1 cellular context compared by ENCODE assay signal in genomic region chr2:177593448-177593847, GRCh38.
A peak's percentile ranks its signal among the peaks of the same experiment; 100 is the strongest.
TF ChIP-seq lines count a peak whose summit lies in the region.

No MANE protein-coding gene starts in this region.

TF ChIP-seq in HepG2, 621 proteins besides CTCF, POLR2A, EP300 and RAD21 (continued from another document):
- TF ChIP-seq GMEB2 (CRISPR knock-in tag; IDR thresholded peaks at IDR 0.05; ENCODE audit: low read depth): no peak
- TF ChIP-seq MLXIP (CRISPR knock-in tag; IDR thresholded peaks at IDR 0.05; ENCODE audit: borderline replicate concordance): no peak
- 0 out of 2 replicates have a peak, but pooled peaks have one; percentile 44 for TF ChIP-seq MEIS1 (CRISPR knock-in tag; IDR thresholded peaks at IDR 0.05; ENCODE audit: borderline replicate concordance)
- TF ChIP-seq ZNF251 (CRISPR knock-in tag; IDR thresholded peaks at IDR 0.05): no peak
- TF ChIP-seq ARNTL (CRISPR knock-in tag; IDR thresholded peaks at IDR 0.05): no peak
- TF ChIP-seq ZC3H4 (CRISPR knock-in tag; IDR thresholded peaks at IDR 0.05; ENCODE audit: borderline replicate concordance): no peak
- TF ChIP-seq KDM6A (CRISPR knock-in tag; IDR thresholded peaks at IDR 0.05; ENCODE audit: low read depth): no peak
